ENCODE assay signal across 1 cellular context in the genomic region with DNA sequence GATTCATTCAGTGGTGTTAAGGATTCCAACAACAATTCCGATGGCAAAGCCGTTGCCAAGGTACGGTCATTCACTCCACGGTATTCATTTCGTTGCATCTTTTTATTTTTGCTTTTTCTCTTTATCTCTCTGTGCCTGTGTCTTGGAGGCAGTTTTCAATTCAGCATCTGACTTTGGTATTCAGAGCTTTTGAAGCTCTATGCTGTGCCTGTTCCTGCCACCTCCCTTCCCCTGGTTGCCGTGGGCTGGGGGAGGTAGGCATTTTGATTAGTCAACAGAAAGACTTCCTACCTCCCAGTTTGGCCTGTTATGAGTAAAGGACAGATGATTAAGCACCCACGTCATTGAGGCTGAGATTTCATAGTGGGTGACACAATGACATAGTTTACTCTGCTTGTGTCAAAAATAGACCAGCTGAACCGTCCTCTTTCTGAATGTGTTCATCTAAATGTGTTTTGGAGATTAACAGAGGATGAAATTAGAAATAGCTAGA.
TF ChIP-seq lines count a peak whose summit lies in the region.

No MANE protein-coding gene starts in this region.

TF ChIP-seq in GM12878, 131 proteins besides CTCF, POLR2A, EP300 and RAD21 (continued from another document and continues in another):
- no peak for TF ChIP-seq SKIL (IDR thresholded peaks at IDR 0.05; ENCODE audit: low read depth, poor library complexity, severe bottlenecking)
- TF ChIP-seq ASH2L (IDR thresholded peaks at IDR 0.05; ENCODE audit: borderline replicate concordance, low read depth), result no peak
- TF ChIP-seq TBL1XR1 (IDR thresholded peaks at IDR 0.05; ENCODE audit: low read depth, low read length), result peak; percentile 69; the same call in 1 of the 2 replicates
- TF ChIP-seq BMI1 (IDR thresholded peaks at IDR 0.05; ENCODE audit: borderline replicate concordance), result peak; percentile 29; the same call in 1 of the 2 replicates
- no peak for TF ChIP-seq REST (IDR thresholded peaks at IDR 0.05; ENCODE audit: low read depth, low read length)
- TF ChIP-seq CBFB (IDR thresholded peaks at IDR 0.05; ENCODE audit: low read depth), result no peak
- TF ChIP-seq RB1 (IDR thresholded peaks at IDR 0.05; ENCODE audit: borderline replicate concordance), result no peak
- no peak for TF ChIP-seq BACH1 (IDR thresholded peaks at IDR 0.05; ENCODE audit: borderline replicate concordance)
- no peak for TF ChIP-seq SIN3A (IDR thresholded peaks at IDR 0.05; ENCODE audit: low read depth, low read length)
- TF ChIP-seq ETV6 (conservative IDR thresholded peaks at IDR 0.05 in 1 of 2, IDR thresholded peaks at IDR 0.05 in 1 of 2; ENCODE audit: borderline replicate concordance in 1 of 2, low read depth in 1 of 2), result peak in 1 of 2 experiments; percentile 46; a peak in 1 of 4 replicates
- TF ChIP-seq PRDM15 (CRISPR knock-in tag; IDR thresholded peaks at IDR 0.05), result no peak
- TF ChIP-seq BRCA1 (IDR thresholded peaks at IDR 0.05; ENCODE audit: low read depth, low read length), result no peak
- TF ChIP-seq BCL11A (IDR thresholded peaks at IDR 0.05; ENCODE audit: low read depth, low read length), result peak; percentile 83
- peak in 1 of 2 experiments; percentile 13; a peak in 1 of 4 replicates for TF ChIP-seq BHLHE40 (IDR thresholded peaks at IDR 0.05; ENCODE audit: borderline replicate concordance in 1 of 2, low read depth in 2 of 2, low read length in 1 of 2)
- TF ChIP-seq GABPA (IDR thresholded peaks at IDR 0.05; ENCODE audit: low read depth), result 0 out of 2 replicates have a peak, but pooled peaks have one; percentile 56
- no peak for TF ChIP-seq EGR1 (IDR thresholded peaks at IDR 0.05; ENCODE audit: borderline replicate concordance in 1 of 2, low read depth in 2 of 2, low read length in 2 of 2)
- no peak for TF ChIP-seq CHD4 (IDR thresholded peaks at IDR 0.05)
- TF ChIP-seq PKNOX1 (IDR thresholded peaks at IDR 0.05), result peak; percentile 78
- TF ChIP-seq CHD2 (IDR thresholded peaks at IDR 0.05; ENCODE audit: borderline replicate concordance, low read depth, low read length), result peak; percentile 60; the same call in 1 of the 2 replicates
- TF ChIP-seq CREM (IDR thresholded peaks at IDR 0.05; ENCODE audit: low read depth), result peak; percentile 96
- no peak for TF ChIP-seq ZSCAN29 (IDR thresholded peaks at IDR 0.05)
- TF ChIP-seq DPF2 (IDR thresholded peaks at IDR 0.05), result peak; percentile 33; the same call in 1 of the 2 replicates
- no peak for TF ChIP-seq IRF3 (IDR thresholded peaks at IDR 0.05)
- no peak for TF ChIP-seq ZNF217 (IDR thresholded peaks at IDR 0.05)
- TF ChIP-seq TCF7 (IDR thresholded peaks at IDR 0.05; ENCODE audit: borderline replicate concordance), result no peak
- peak; percentile 67; the same call in 1 of the 2 replicates for TF ChIP-seq PAX5 (IDR thresholded peaks at IDR 0.05; ENCODE audit: borderline replicate concordance, low read depth, low read length)
- TF ChIP-seq ZBTB33 (IDR thresholded peaks at IDR 0.05), result no peak
- no peak for TF ChIP-seq TARDBP (IDR thresholded peaks at IDR 0.05; ENCODE audit: borderline replicate concordance)
- peak; percentile 57 for TF ChIP-seq BCL3 (IDR thresholded peaks at IDR 0.05; ENCODE audit: borderline replicate concordance, insufficient read depth, low read depth, low read length, poor library complexity, severe bottlenecking)
- no peak for TF ChIP-seq CHD1 (IDR thresholded peaks at IDR 0.05; ENCODE audit: low read depth, low read length)
- TF ChIP-seq NR2C2 (IDR thresholded peaks at IDR 0.05; ENCODE audit: borderline replicate concordance, control insufficient read depth, insufficient read length, low read depth), result no peak
- no peak for TF ChIP-seq KLF5 (IDR thresholded peaks at IDR 0.05; ENCODE audit: partially characterized antibody)
- 0 out of 2 replicates have a peak, but pooled peaks have one; percentile 70 for TF ChIP-seq POLR2AphosphoS2 (IDR thresholded peaks at IDR 0.05; ENCODE audit: low read depth, low read length)
- TF ChIP-seq TCF12 (IDR thresholded peaks at IDR 0.05; ENCODE audit: low read depth, low read length), result peak; percentile 45; the same call in 1 of the 2 replicates
- 0 out of 2 replicates have a peak, but pooled peaks have one; percentile 58 for TF ChIP-seq PML (IDR thresholded peaks at IDR 0.05; ENCODE audit: low read length)
- 0 out of 2 replicates have a peak, but pooled peaks have one; percentile 50 for TF ChIP-seq SREBF1 (IDR thresholded peaks at IDR 0.05; ENCODE audit: low read length)
